ENCODE assay signal across 23 cellular contexts in the genomic region with DNA sequence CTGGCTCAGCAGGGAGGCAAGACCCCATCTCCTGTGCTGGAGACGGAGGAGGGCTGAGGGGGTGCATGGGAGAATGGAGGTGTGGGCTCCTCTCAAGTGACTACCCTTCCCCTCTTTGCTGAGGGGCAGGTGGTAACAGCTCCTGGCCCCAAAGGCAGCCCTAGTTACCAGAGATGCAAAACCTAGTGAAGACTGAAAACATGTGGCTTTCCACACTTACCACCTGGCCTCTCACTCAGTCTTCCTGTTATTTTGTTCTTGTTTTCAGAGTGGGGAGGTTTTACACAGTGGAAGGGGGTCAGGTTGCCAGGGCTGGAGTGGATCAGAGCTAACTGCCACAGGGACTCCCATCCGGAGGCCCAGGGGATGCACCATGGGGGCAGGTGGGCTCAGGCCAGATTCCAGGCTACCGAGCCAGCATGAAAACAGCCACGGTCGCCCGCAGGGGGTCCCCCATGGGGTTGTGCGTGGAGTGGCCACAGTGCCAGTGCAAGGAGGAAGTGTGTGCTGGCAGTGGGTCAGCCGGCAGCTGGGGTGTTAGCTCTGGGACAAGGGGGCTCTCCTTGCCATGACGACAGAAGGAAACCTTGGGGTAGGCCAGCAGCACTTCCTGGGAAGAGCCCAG. TPM values are rescaled to one million over a fixed set of nuclear protein-coding genes. Genes with fewer than 3 reads are reported as not detected.
DNase-seq lines count a peak whose midpoint lies in the region; ATAC-seq and TF ChIP-seq lines count a peak whose summit lies in the region.
"Had no signal": no experiment of that assay in that cellular context is flagged by ENCODE, and none has a peak within 500 bp of the region (broad histone marks: within the 10 kb centered on the region; RNA-seq: fewer than 3 reads in every experiment).

No MANE protein-coding gene starts in this region.

- no peaks in the 10 kb centered on the region for H3K9me3 ChIP-seq in CD8-positive, alpha-beta T cell (ENCODE audit: low read length)

- ATAC-seq in activated T-cell treated with anti-CD3 and anti-CD28 coated beads, Interleukin-2, amount 50 U/mL, for 72 hours (replicated peaks in 1 of 2), result no peak
- no peak for ATAC-seq in CD8-positive, alpha-beta T cell
- ATAC-seq in central memory CD8-positive, alpha-beta T cell (replicated peaks; ENCODE audit: extremely low read depth, poor library complexity, severe bottlenecking), result no peak
- no peak for ATAC-seq in natural killer cell treated with Interleukin-12 subunit alpha and Interleukin-12 subunit beta and Interleukin-15 and Interleukin-18, amount 100 ng/mL, for 72 hours
- ATAC-seq in HG02571 (IDR thresholded peaks at IDR 0.05; ENCODE audit: unreplicated experiment) (no peak), HG03045 (IDR thresholded peaks at IDR 0.05; ENCODE audit: unreplicated experiment) (no peak)
- ATAC-seq: A549 had no signal

- no peak overlapping the region for H3K4me3 ChIP-seq in CD8-positive, alpha-beta T cell (ENCODE audit: low read depth, low read length)
- H3K4me3 ChIP-seq: A549 had no signal

- POLR2A ChIA-PET in CD8-positive, alpha-beta T cell (lab: Charles Lee), result interaction anchor here (1.8 kb wide), 1 partner anchor 10 kb away, joined by 3 read pairs; no protein-coding TSS in a partner anchor

- H3K36me3 ChIP-seq in CD8-positive, alpha-beta T cell (ENCODE audit: insufficient read depth, low read length), result no peaks in the 10 kb centered on the region

- CTCF ChIA-PET in CD8-positive, alpha-beta T cell (lab: Charles Lee), result no interaction called here

- peak overlapping the region; percentile 30 to 66 for H3K4me3 Mint-ChIP-seq in activated T-cell treated with anti-CD3 and anti-CD28 coated beads, Interleukin-2, amount 50 U/mL, for 72 hours
- H3K4me3 Mint-ChIP-seq in CD8-positive, alpha-beta T cell, result no peak overlapping the region
- H3K4me3 Mint-ChIP-seq in central memory CD8-positive, alpha-beta T cell, result peak overlapping the region; percentile 33
- H3K4me3 Mint-ChIP-seq in natural killer cell treated with Interleukin-12 subunit alpha and Interleukin-12 subunit beta and Interleukin-15 and Interleukin-18, amount 100 ng/mL, for 72 hours, result peak overlapping the region; percentile 46
- H3K4me3 Mint-ChIP-seq: HFFc6 had no signal

- H3K9me3 Mint-ChIP-seq in activated T-cell treated with anti-CD3 and anti-CD28 coated beads, Interleukin-2, amount 50 U/mL, for 72 hours, result no peaks in the 10 kb centered on the region
- H3K9me3 Mint-ChIP-seq in CD8-positive, alpha-beta T cell, result no peaks in the 10 kb centered on the region
- no peaks in the 10 kb centered on the region for H3K9me3 Mint-ChIP-seq in central memory CD8-positive, alpha-beta T cell
- no peaks in the 10 kb centered on the region for H3K9me3 Mint-ChIP-seq in natural killer cell treated with Interleukin-12 subunit alpha and Interleukin-12 subunit beta and Interleukin-15 and Interleukin-18, amount 100 ng/mL, for 72 hours

- no peak overlapping the region for H3K27ac ChIP-seq in CD8-positive, alpha-beta T cell (ENCODE audit: low read depth, low read length)
- H3K27ac ChIP-seq: A549 had no signal

- no peaks in the 10 kb centered on the region for H3K27me3 ChIP-seq in CD8-positive, alpha-beta T cell (ENCODE audit: insufficient read depth, low read length)

- DNase-seq in activated T-cell treated with anti-CD3 and anti-CD28 coated beads, Interleukin-2, amount 50 U/mL, for 72 hours, result no peak
- DNase-seq in activated T-cell treated with anti-CD3 and anti-CD28 coated beads for 4 hours (no peak), GM19240 (ENCODE audit: insufficient read length, low spot score) (no peak)
- no peak for DNase-seq in CD8-positive, alpha-beta T cell
- DNase-seq in central memory CD8-positive, alpha-beta T cell (ENCODE audit: low spot score in 2 of 2), result no peak
- DNase-seq in natural killer cell treated with Interleukin-12 subunit alpha and Interleukin-12 subunit beta and Interleukin-15 and Interleukin-18, amount 100 ng/mL, for 72 hours (ENCODE audit: low spot score), result no peak
- DNase-seq: C1 segment of cervical spinal cord; Caco-2; EL; HFFc6; IMR-90; Karpas-422; MM.1S; NCI-H1105; NCI-H1694; NCI-H345; NCI-H526 treated with DMSO at 0.1 percent for 48 hours; NK-92 treated with Interleukin-12 subunit alpha and Interleukin-12 subunit beta, amount 100 ng/mL, for 24 hours; SIG-M5 had no signal

- peaks cover 12% of the 10 kb centered on the region for H3K4me1 Mint-ChIP-seq in activated T-cell treated with anti-CD3 and anti-CD28 coated beads, Interleukin-2, amount 50 U/mL, for 72 hours (ENCODE audit: low read depth)
- H3K4me1 Mint-ChIP-seq in CD8-positive, alpha-beta T cell (ENCODE audit: low read depth), result peaks cover 9% of the 10 kb centered on the region
- H3K4me1 Mint-ChIP-seq in central memory CD8-positive, alpha-beta T cell, result peaks cover 28% of the 10 kb centered on the region
- peaks cover 27 to 29% of the 10 kb centered on the region in 2 donors for H3K4me1 Mint-ChIP-seq in natural killer cell treated with Interleukin-12 subunit alpha and Interleukin-12 subunit beta and Interleukin-15 and Interleukin-18, amount 100 ng/mL, for 72 hours (ENCODE audit: low read depth in 2 of 2)

- intact Hi-C loops in CD8-positive, alpha-beta T cell (cut with DNase I, micrococcal nuclease), result no loop called here

- H3K4me1 ChIP-seq in CD8-positive, alpha-beta T cell (ENCODE audit: insufficient read depth, low read length), result peaks cover 2% of the 10 kb centered on the region

- no peak overlapping the region for H3K27ac Mint-ChIP-seq in activated T-cell treated with anti-CD3 and anti-CD28 coated beads, Interleukin-2, amount 50 U/mL, for 72 hours
- H3K27ac Mint-ChIP-seq in CD8-positive, alpha-beta T cell, result peak overlapping the region; percentile 76
- H3K27ac Mint-ChIP-seq in central memory CD8-positive, alpha-beta T cell (ENCODE audit: low read depth), result peak overlapping the region; percentile 71
- no peak overlapping the region for H3K27ac Mint-ChIP-seq in natural killer cell treated with Interleukin-12 subunit alpha and Interleukin-12 subunit beta and Interleukin-15 and Interleukin-18, amount 100 ng/mL, for 72 hours
- H3K27ac Mint-ChIP-seq: HFFc6 had no signal

- no peaks in the 10 kb centered on the region for H3K36me3 Mint-ChIP-seq in activated T-cell treated with anti-CD3 and anti-CD28 coated beads, Interleukin-2, amount 50 U/mL, for 72 hours (ENCODE audit: insufficient read depth in 2 of 2)
- H3K36me3 Mint-ChIP-seq in CD8-positive, alpha-beta T cell, result no peaks in the 10 kb centered on the region
- H3K36me3 Mint-ChIP-seq in central memory CD8-positive, alpha-beta T cell (ENCODE audit: insufficient read depth), result peaks cover 2% of the 10 kb centered on the region
- no peaks in the 10 kb centered on the region for H3K36me3 Mint-ChIP-seq in natural killer cell treated with Interleukin-12 subunit alpha and Interleukin-12 subunit beta and Interleukin-15 and Interleukin-18, amount 100 ng/mL, for 72 hours

- H3K27me3 Mint-ChIP-seq in activated T-cell treated with anti-CD3 and anti-CD28 coated beads, Interleukin-2, amount 50 U/mL, for 72 hours (ENCODE audit: low read depth), result no peaks in the 10 kb centered on the region
- H3K27me3 Mint-ChIP-seq in CD8-positive, alpha-beta T cell (ENCODE audit: low read depth), result peaks cover 14% of the 10 kb centered on the region
- peaks cover 25% of the 10 kb centered on the region for H3K27me3 Mint-ChIP-seq in central memory CD8-positive, alpha-beta T cell
- no peaks in the 10 kb centered on the region for H3K27me3 Mint-ChIP-seq in natural killer cell treated with Interleukin-12 subunit alpha and Interleukin-12 subunit beta and Interleukin-15 and Interleukin-18, amount 100 ng/mL, for 72 hours

- TF ChIP-seq CTCF in CD8-positive, alpha-beta T cell (IDR thresholded peaks at IDR 0.05), result no peak

RNA-seq across cellular contexts. Expression of gene MYT1, which starts 21.1 kb away (rescaled TPM):
- under 1 TPM; 0.12 to 0.23 TPM for total RNA-seq in activated T-cell treated with anti-CD3 and anti-CD28 coated beads, Interleukin-2, amount 50 U/mL, for 72 hours
- not detected for total RNA-seq in CD8-positive, alpha-beta T cell
- total RNA-seq in natural killer cell treated with Interleukin-12 subunit alpha and Interleukin-12 subunit beta and Interleukin-15 and Interleukin-18, amount 100 ng/mL, for 72 hours, result not detected
- total RNA-seq: HFFc6, IMR-90, RPMI7951 had no signal

Comparison
In these comparisons a context has a peak if more than half of its experiments do, and no peak if none do; other contexts are left out.
1. H3K27ac Mint-ChIP-seq: peak in CD8-positive, alpha-beta T cell (single experiment) and central memory CD8-positive, alpha-beta T cell (single experiment); none in activated T-cell treated with anti-CD3 and anti-CD28 coated beads, Interleukin-2, amount 50 U/mL, for 72 hours (single experiment) and natural killer cell treated with Interleukin-12 subunit alpha and Interleukin-12 subunit beta and Interleukin-15 and Interleukin-18, amount 100 ng/mL, for 72 hours (0 of 2).